14 cellular contexts compared by ENCODE assay signal in the genomic region with DNA sequence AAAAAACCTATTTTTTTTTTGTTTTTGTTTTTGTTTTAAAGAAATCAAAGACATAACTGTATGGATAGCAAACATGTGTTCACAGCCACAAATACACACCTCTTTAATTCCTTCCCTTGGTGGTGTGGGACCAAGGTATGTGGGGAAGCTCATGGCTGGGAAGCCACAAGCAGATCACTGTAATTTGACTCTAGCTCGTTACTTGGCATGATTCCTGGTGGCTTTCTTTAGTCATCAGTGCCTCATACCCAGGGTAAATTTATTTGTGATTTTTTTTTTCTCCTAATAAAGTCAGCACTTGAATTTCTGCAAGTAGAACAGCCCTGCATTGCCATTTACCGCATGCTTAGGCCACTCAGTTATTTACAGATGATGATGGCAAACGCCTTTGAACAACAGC.
A peak's percentile ranks its signal among the peaks of the same experiment; 100 is the strongest.
DNase-seq lines count a peak whose midpoint lies in the region; ATAC-seq and TF ChIP-seq lines count a peak whose summit lies in the region.
"Had no signal": no experiment of that assay in that cellular context is flagged by ENCODE, and none has a peak within 500 bp of the region (broad histone marks: within the 10 kb centered on the region; RNA-seq: fewer than 3 reads in every experiment).

No MANE protein-coding gene starts in this region.

- H3K9me3 Mint-ChIP-seq in activated T-helper 1 cell treated with anti-CD3 and anti-CD28 coated beads, Interleukin-12 subunit alpha, Interleukin-12 subunit beta, Interleukin-2, Interleukin-4 antibody, amounts not matched to agents 30 ng/mL and 10 ng/mL and 1 ng/mL, durations not matched to agents 14 hours and 24 hours and 36 hours, result no peaks in the 10 kb centered on the region
- H3K9me3 Mint-ChIP-seq: CD8-positive, alpha-beta T cell had no signal

- in situ Hi-C loops in astrocyte of the cerebellum (cut with HindIII; ENCODE audit: low sequenced_read_pairs), result no loop called here

- H3K36me3 Mint-ChIP-seq in activated T-helper 1 cell treated with anti-CD3 and anti-CD28 coated beads, Interleukin-12 subunit alpha, Interleukin-12 subunit beta, Interleukin-2, Interleukin-4 antibody, amounts not matched to agents 30 ng/mL and 10 ng/mL and 1 ng/mL, durations not matched to agents 14 hours and 24 hours and 36 hours (ENCODE audit: low read depth), result no peaks in the 10 kb centered on the region
- H3K36me3 Mint-ChIP-seq: CD8-positive, alpha-beta T cell had no signal

- H3K27me3 Mint-ChIP-seq in activated T-helper 1 cell treated with anti-CD3 and anti-CD28 coated beads, Interleukin-12 subunit alpha, Interleukin-12 subunit beta, Interleukin-2, Interleukin-4 antibody, amounts not matched to agents 30 ng/mL and 10 ng/mL and 1 ng/mL, durations not matched to agents 14 hours and 24 hours and 36 hours (ENCODE audit: insufficient read depth), result peaks cover 2% of the 10 kb centered on the region

- H3K4me3 Mint-ChIP-seq in activated T-helper 1 cell treated with anti-CD3 and anti-CD28 coated beads, Interleukin-12 subunit alpha, Interleukin-12 subunit beta, Interleukin-2, Interleukin-4 antibody, amounts not matched to agents 30 ng/mL and 10 ng/mL and 1 ng/mL, durations not matched to agents 14 hours and 24 hours and 36 hours, result no peak overlapping the region
- H3K4me3 Mint-ChIP-seq: CD8-positive, alpha-beta T cell had no signal

- no peaks in the 10 kb centered on the region for H3K4me1 Mint-ChIP-seq in activated T-helper 1 cell treated with anti-CD3 and anti-CD28 coated beads, Interleukin-12 subunit alpha, Interleukin-12 subunit beta, Interleukin-2, Interleukin-4 antibody, amounts not matched to agents 30 ng/mL and 10 ng/mL and 1 ng/mL, durations not matched to agents 14 hours and 24 hours and 36 hours (ENCODE audit: low read depth)

- TF ChIP-seq POLR2A in right lobe of liver (IDR thresholded peaks at IDR 0.05), result no peak

- DNase-seq in COLO829 (ENCODE audit: low spot score) (peak; percentile 16), M059J (ENCODE audit: low read depth) (peak; percentile 96), astrocyte of the cerebellum (ENCODE audit: low read depth) (peak; percentile 98), kidney tubule cell (ENCODE audit: low spot score) (peak; percentile 72), midbrain (lab: John Stamatoyannopoulos, UW) (no peak), right lobe of liver (no peak)
- no peak for DNase-seq in activated T-helper 1 cell treated with anti-CD3 and anti-CD28 coated beads, Interleukin-12 subunit alpha, Interleukin-12 subunit beta, Interleukin-2, Interleukin-4 antibody, amounts not matched to agents 30 ng/mL and 10 ng/mL and 1 ng/mL, durations not matched to agents 14 hours and 24 hours and 36 hours (ENCODE audit: low spot score)
- DNase-seq: activated CD4-positive, alpha-beta T cell treated with anti-CD3 and anti-CD28 coated beads for 4 hours; CD8-positive, alpha-beta T cell; heart right ventricle; tibial artery had no signal

- no peak overlapping the region for H3K27ac ChIP-seq in right lobe of liver
- H3K27ac ChIP-seq: heart right ventricle, tibial artery had no signal

- WGBS in right lobe of liver (ENCODE audit: insufficient coverage, low coverage, low lambda C conversion rate, missing lambda C conversion rate), result 59% methylated on average over 3 of the region's 3 CpGs

- no peak for ATAC-seq in right lobe of liver
- no peak for ATAC-seq in GM21717 (IDR thresholded peaks at IDR 0.05; ENCODE audit: unreplicated experiment)
- ATAC-seq: CD8-positive, alpha-beta T cell; HCT116; heart right ventricle; SK-N-SH treated with all-trans-retinoic acid at 6 μM for 48 hours had no signal

- H3K9me3 ChIP-seq in right lobe of liver, result no peaks in the 10 kb centered on the region
- H3K9me3 ChIP-seq: heart right ventricle, tibial artery had no signal

- H3K36me3 ChIP-seq in right lobe of liver, result no peaks in the 10 kb centered on the region
- H3K36me3 ChIP-seq: heart right ventricle, tibial artery had no signal

- H3K4me3 ChIP-seq in astrocyte of the cerebellum (ENCODE audit: low read depth, low read length) (no peak overlapping the region), right lobe of liver (no peak overlapping the region)
- H3K4me3 ChIP-seq: heart right ventricle, tibial artery had no signal

- H3K27ac Mint-ChIP-seq in activated T-helper 1 cell treated with anti-CD3 and anti-CD28 coated beads, Interleukin-12 subunit alpha, Interleukin-12 subunit beta, Interleukin-2, Interleukin-4 antibody, amounts not matched to agents 30 ng/mL and 10 ng/mL and 1 ng/mL, durations not matched to agents 14 hours and 24 hours and 36 hours, result no peak overlapping the region
- H3K27ac Mint-ChIP-seq: CD8-positive, alpha-beta T cell had no signal

- TF ChIP-seq CTCF in astrocyte of the cerebellum (IDR thresholded peaks at IDR 0.05; ENCODE audit: low read depth, low read length, missing control alignments) (no peak), right lobe of liver (IDR thresholded peaks at IDR 0.05) (no peak)

- H3K27me3 ChIP-seq in right lobe of liver, result no peaks in the 10 kb centered on the region
- H3K27me3 ChIP-seq: tibial artery had no signal

- intact Hi-C loops in right lobe of liver (cut with DNase I), result no loop called here
- intact Hi-C loops in activated T-helper 1 cell treated with anti-CD3 and anti-CD28 coated beads, Interleukin-12 subunit alpha, Interleukin-12 subunit beta, Interleukin-2, Interleukin-4 antibody, amounts not matched to agents 30 ng/mL and 10 ng/mL and 1 ng/mL, durations not matched to agents 14 hours and 24 hours and 36 hours (cut with micrococcal nuclease), result no loop called here

- H3K4me1 ChIP-seq in right lobe of liver, result no peaks in the 10 kb centered on the region
- H3K4me1 ChIP-seq: tibial artery had no signal

Comparison
In these comparisons a context has a peak if more than half of its experiments do, and no peak if none do; other contexts are left out.
1. DNase-seq: peak in COLO829 (single experiment), M059J (single experiment), astrocyte of the cerebellum (single experiment) and kidney tubule cell (single experiment); none in midbrain (single experiment), right lobe of liver (0 of 3) and activated T-helper 1 cell treated with anti-CD3 and anti-CD28 coated beads, Interleukin-12 subunit alpha, Interleukin-12 subunit beta, Interleukin-2, Interleukin-4 antibody, amounts not matched to agents 30 ng/mL and 10 ng/mL and 1 ng/mL, durations not matched to agents 14 hours and 24 hours and 36 hours (single experiment).